23 cellular contexts compared by ENCODE assay signal in genomic region chr6:106220485-106220884, GRCh38.
DNase-seq lines count a peak whose midpoint lies in the region; ATAC-seq, FAIRE-seq and TF ChIP-seq lines count a peak whose summit lies in the region.
"Had no signal": no experiment of that assay in that cellular context is flagged by ENCODE, and none has a peak within 500 bp of the region (broad histone marks: within the 10 kb centered on the region; RNA-seq: fewer than 3 reads in every experiment).

No MANE protein-coding gene starts in this region.

- H3K9me3 ChIP-seq in left ventricle myocardium inferior (replicated peaks): no peaks in the 10 kb centered on the region
- H3K9me3 ChIP-seq: BLaER1 treated with 17β-estradiol and CSF1 and Interleukin-3, amounts not matched to agents 10 nM and 100 nM; body of pancreas had no signal

- no peak for FAIRE-seq in GM19239 (lab: Jason Lieb, UNC)

- H3K27me3 ChIP-seq in left ventricle myocardium inferior (ENCODE audit: low read depth): no peaks in the 10 kb centered on the region
- H3K27me3 ChIP-seq: BLaER1 treated with 17β-estradiol and CSF1 and Interleukin-3, amounts not matched to agents 10 nM and 100 nM; body of pancreas had no signal

- no peak for TF ChIP-seq CTCF in GM10266 (IDR thresholded peaks at IDR 0.05; ENCODE audit: control insufficient read depth, insufficient read depth, low read depth, missing control alignments)
- TF ChIP-seq CTCF in left ventricle myocardium inferior (IDR thresholded peaks at IDR 0.05; ENCODE audit: borderline replicate concordance): no peak

- peak; percentile 9 for DNase-seq in GM10266 (ENCODE audit: extremely low spot score)
- no peak for DNase-seq in COLO829 (ENCODE audit: low spot score)
- DNase-seq in C1 segment of cervical spinal cord (lab: John Stamatoyannopoulos, UW): no peak
- no peak for DNase-seq in left ventricle myocardium inferior
- DNase-seq in GM19239 (ENCODE audit: insufficient read length, low spot score): no peak
- DNase-seq: activated CD4-positive, alpha-beta T cell treated with anti-CD3 and anti-CD28 coated beads for 1 hour; activated naive CD4-positive, alpha-beta T cell treated with anti-CD3 and anti-CD28 coated beads for 36 hours; body of pancreas; cortex of kidney; DMS79; naive thymus-derived CD8-positive, alpha-beta T cell; NCI-H1417; NCI-H226; SHP77 treated with DMSO at 0.1 percent for 48 hours; stimulated activated naive CD4-positive, alpha-beta T cell; T-helper 2 cell had no signal

- no peak overlapping the region for H3K27ac ChIP-seq in left ventricle myocardium inferior (replicated peaks)
- H3K27ac ChIP-seq: BLaER1 treated with 17β-estradiol and CSF1 and Interleukin-3, amounts not matched to agents 10 nM and 100 nM; body of pancreas; epithelial cell of prostate; KMS-11 had no signal

- ATAC-seq in GM19035 (IDR thresholded peaks at IDR 0.05; ENCODE audit: unreplicated experiment): peak; percentile 66
- ATAC-seq in GM21717 (IDR thresholded peaks at IDR 0.05; ENCODE audit: unreplicated experiment): peak; percentile 77
- ATAC-seq in HG03097 (IDR thresholded peaks at IDR 0.05; ENCODE audit: low FRiP score, unreplicated experiment): peak; percentile 53
- ATAC-seq: body of pancreas; naive thymus-derived CD8-positive, alpha-beta T cell had no signal

- H3K4me1 ChIP-seq in left ventricle myocardium inferior: no peaks in the 10 kb centered on the region

- no peak overlapping the region for H3K4me3 ChIP-seq in left ventricle myocardium inferior
- H3K4me3 ChIP-seq: BLaER1 treated with 17β-estradiol and CSF1 and Interleukin-3, amounts not matched to agents 10 nM and 100 nM; body of pancreas; smooth muscle cell had no signal

- H3K36me3 ChIP-seq in left ventricle myocardium inferior: no peaks in the 10 kb centered on the region

- intact Hi-C loops in left ventricle myocardium inferior (cut with micrococcal nuclease): loop anchor here (10.0 kb wide), 1 partner anchor 736 kb away; no protein-coding TSS in a partner anchor
